In the genomic region with DNA sequence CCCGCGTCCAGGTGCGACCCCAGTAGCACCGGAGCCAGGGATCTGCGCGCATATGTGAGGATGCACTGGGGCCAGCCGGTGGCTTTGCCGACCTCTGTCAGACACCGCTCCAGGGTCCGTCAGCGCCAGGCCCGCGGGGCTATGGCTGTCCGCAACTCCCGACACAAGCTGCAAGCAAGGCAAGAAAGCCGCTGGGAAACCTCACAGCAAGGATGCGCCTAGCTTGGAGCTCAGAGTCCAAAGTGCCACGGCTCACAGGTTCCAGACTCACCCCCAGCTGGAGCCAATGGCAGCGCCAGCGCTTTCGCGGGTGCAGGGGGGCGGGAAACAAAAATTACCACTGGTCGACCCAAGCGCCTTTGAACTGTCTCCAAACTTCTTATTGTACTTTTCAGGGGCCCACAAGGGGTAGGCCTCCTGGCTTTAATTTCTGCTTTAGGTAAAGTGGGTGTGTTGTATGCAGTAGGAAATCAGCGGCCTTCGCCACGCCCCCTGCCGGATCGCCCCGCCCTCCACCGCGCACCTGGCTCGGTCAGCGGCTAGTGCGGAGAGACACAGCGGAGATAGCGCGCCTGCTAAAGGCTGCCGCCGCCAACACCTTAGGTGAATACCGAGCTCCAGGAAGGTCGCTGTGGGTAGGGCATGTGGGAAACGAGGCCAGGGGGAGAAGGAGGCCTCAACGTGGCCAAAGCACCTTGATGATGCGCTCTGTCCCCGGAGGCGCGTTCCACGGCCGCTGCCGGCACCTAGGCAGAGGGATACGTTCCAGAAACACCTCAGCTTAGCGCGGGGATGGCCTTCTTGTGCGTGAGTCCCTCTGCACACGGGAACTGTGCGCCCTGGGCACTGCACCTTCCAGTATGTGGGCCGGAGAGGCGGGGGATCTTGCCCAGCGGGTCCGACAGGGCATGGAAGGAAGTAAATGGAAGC, we compare ENCODE assay signal across 8 cellular contexts.
A peak's percentile ranks its signal among the peaks of the same experiment; 100 is the strongest.
DNase-seq lines count a peak whose midpoint lies in the region; ATAC-seq and TF ChIP-seq lines count a peak whose summit lies in the region.

No MANE protein-coding gene starts in this region.

- CTCF ChIA-PET in CD4-positive, alpha-beta T cell (lab: Charles Lee) = interaction anchor here (1.0 kb wide), 1 partner anchor 60 kb away, joined by 3 read pairs; no protein-coding TSS in a partner anchor

- H3K4me3 ChIP-seq in HUES48 (ENCODE audit: low read depth, low read length) = peak overlapping the region; percentile 68
- peak overlapping the region; percentile 54 for H3K4me3 ChIP-seq in left ventricle myocardium inferior
- no peak overlapping the region for H3K4me3 ChIP-seq in ovary
- peak overlapping the region in 1 of 2 donors; percentile 26 for H3K4me3 ChIP-seq in ascending aorta

- H3K9ac ChIP-seq in HUES48 (ENCODE audit: low read depth, low read length) = no peak overlapping the region; the same call in 1 of the 2 replicates

- no peaks in the 10 kb centered on the region for H3K27me3 ChIP-seq in CD4-positive, alpha-beta T cell (ENCODE audit: control insufficient read depth, insufficient read depth, low read length)
- H3K27me3 ChIP-seq in HUES48 (ENCODE audit: control insufficient read depth, insufficient read depth, low read length) (peaks cover 29% of the 10 kb centered on the region), left ventricle myocardium inferior (ENCODE audit: low read depth) (peaks cover 96% of the 10 kb centered on the region), ovary (no peaks in the 10 kb centered on the region), ascending aorta (no peaks in the 10 kb centered on the region)

- peaks cover 10% of the 10 kb centered on the region for H3K36me3 Mint-ChIP-seq in CD4-positive, alpha-beta T cell (ENCODE audit: low read depth)

- TF ChIP-seq EP300 in ovary (IDR thresholded peaks at IDR 0.05) = no peak

- H3K4me1 ChIP-seq in HUES48 (ENCODE audit: control insufficient read depth, insufficient read depth, low read length) = no peaks in the 10 kb centered on the region
- peaks cover 9% of the 10 kb centered on the region for H3K4me1 ChIP-seq in left ventricle myocardium inferior
- H3K4me1 ChIP-seq in ovary (ENCODE audit: insufficient read depth) = peaks cover 3% of the 10 kb centered on the region
- H3K4me1 ChIP-seq in ascending aorta = no peaks in the 10 kb centered on the region

- peak overlapping the region; percentile 59 for H3K27ac Mint-ChIP-seq in CD4-positive, alpha-beta T cell

- H3K27me3 Mint-ChIP-seq in CD4-positive, alpha-beta T cell = no peaks in the 10 kb centered on the region

- DNase-seq in CD4-positive, alpha-beta T cell = peak; percentile 65 to 88 (median 81)
- DNase-seq in activated T-cell treated with anti-CD3 and anti-CD28 coated beads for 48 hours (ENCODE audit: low read depth) (peak; percentile 66), left ventricle myocardium inferior (no peak), epidermal melanocyte (ENCODE audit: insufficient read length, low spot score) (no peak), ovary (no peak), ascending aorta (ENCODE audit: low spot score in 2 of 2) (no peak)
- DNase-seq in stimulated activated CD4-positive, alpha-beta T cell treated with anti-CD3 and anti-CD28 coated beads, Interleukin-4, amount 100 ng/mL, for 48 hours (ENCODE audit: low read depth in 2 of 2) = peak; percentile 57 to 73

- H3K27ac ChIP-seq in CD4-positive, alpha-beta T cell (ENCODE audit: low read depth, low read length) = no peak overlapping the region
- H3K27ac ChIP-seq in HUES48 (ENCODE audit: low read depth, low read length) = no peak overlapping the region
- no peak overlapping the region for H3K27ac ChIP-seq in left ventricle myocardium inferior (replicated peaks)
- H3K27ac ChIP-seq in ovary = no peak overlapping the region
- H3K27ac ChIP-seq in ascending aorta = no peak overlapping the region

- WGBS in ovary, 3 donors = 11 to 33% (median 23%) methylated on average over 50 to 62 of the region's 62 CpGs

- POLR2A ChIA-PET in CD4-positive, alpha-beta T cell (lab: Charles Lee) = interaction anchor here (0.5 to 4.9 kb wide), 8 partner anchors 9 to 131 kb away, joined by 3 to 30 read pairs (median 5); a partner anchor contains a TSS

- H3K9me3 ChIP-seq in CD4-positive, alpha-beta T cell (ENCODE audit: control insufficient read depth, low read length) = no peaks in the 10 kb centered on the region
- H3K9me3 ChIP-seq in HUES48 (ENCODE audit: control insufficient read depth, insufficient read depth, low read length) (no peaks in the 10 kb centered on the region), left ventricle myocardium inferior (replicated peaks) (no peaks in the 10 kb centered on the region), ovary (no peaks in the 10 kb centered on the region), ascending aorta (no peaks in the 10 kb centered on the region)

- ATAC-seq in CD4-positive, alpha-beta T cell (ENCODE audit: poor library complexity) = peak; percentile 96

- no peaks in the 10 kb centered on the region for H3K9me3 Mint-ChIP-seq in CD4-positive, alpha-beta T cell

- peaks cover 35% of the 10 kb centered on the region for H3K4me1 Mint-ChIP-seq in CD4-positive, alpha-beta T cell (ENCODE audit: low read depth)

- TF ChIP-seq CTCF in CD4-positive, alpha-beta T cell (IDR thresholded peaks at IDR 0.05) = no peak
- TF ChIP-seq CTCF in left ventricle myocardium inferior (IDR thresholded peaks at IDR 0.05; ENCODE audit: borderline replicate concordance) (no peak), ovary (IDR thresholded peaks at IDR 0.05) (no peak), ascending aorta (IDR thresholded peaks at IDR 0.05) (no peak)

- intact Hi-C loops in CD4-positive, alpha-beta T cell (cut with DNase I, micrococcal nuclease) = loop anchor here (2.0 to 5.0 kb wide), 4 partner anchors 62 to 130 kb away; a partner anchor contains a TSS
- intact Hi-C loops in left ventricle myocardium inferior (cut with micrococcal nuclease) (no loop called here), ovary (cut with DNase I) (loop anchor here in 1 of 4 donors (2.0 kb wide), 1 partner anchor 36 kb away; no protein-coding TSS in a partner anchor), ascending aorta (cut with DNase I) (no loop called here)

- TF ChIP-seq POLR2A in ovary (IDR thresholded peaks at IDR 0.05) = no peak

- H3K4me3 Mint-ChIP-seq in CD4-positive, alpha-beta T cell = no peak overlapping the region

- H3K36me3 ChIP-seq in HUES48 (ENCODE audit: control insufficient read depth, insufficient read depth, low read length) = no peaks in the 10 kb centered on the region
- H3K36me3 ChIP-seq in left ventricle myocardium inferior = no peaks in the 10 kb centered on the region
- no peaks in the 10 kb centered on the region for H3K36me3 ChIP-seq in ovary
- no peaks in the 10 kb centered on the region for H3K36me3 ChIP-seq in ascending aorta

Comparison
In these comparisons a context has a peak if more than half of its experiments do, and no peak if none do; other contexts are left out.
1. DNase-seq: peak in CD4-positive, alpha-beta T cell (10 of 10), activated T-cell treated with anti-CD3 and anti-CD28 coated beads for 48 hours (single experiment) and stimulated activated CD4-positive, alpha-beta T cell treated with anti-CD3 and anti-CD28 coated beads, Interleukin-4, amount 100 ng/mL, for 48 hours (2 of 2); none in left ventricle myocardium inferior (single experiment), epidermal melanocyte (single experiment), ovary (0 of 5) and ascending aorta (0 of 2).
2. intact Hi-C loops: an anchor here in CD4-positive, alpha-beta T cell (2.0 to 5.0 kb wide); none called in left ventricle myocardium inferior and ascending aorta.